Comparison of ENCODE assay signal across 8 cellular contexts in genomic region chr22:41862530-41863266, GRCh38. TPM values are rescaled to one million over a fixed set of nuclear protein-coding genes. Genes with fewer than 3 reads are reported as not detected.
DNase-seq lines count a peak whose midpoint lies in the region; ATAC-seq and TF ChIP-seq lines count a peak whose summit lies in the region.

No MANE protein-coding gene starts in this region.

- H3K79me2 ChIP-seq in OCI-LY7 (ENCODE audit: insufficient read depth, low read depth, low read length), result peaks cover 96% of the 10 kb centered on the region

- H3K4me2 ChIP-seq in OCI-LY7 (ENCODE audit: low read length), result peak overlapping the region; percentile 98

- H3K27me3 Mint-ChIP-seq in chondrocyte (ENCODE audit: low read depth), result no peaks in the 10 kb centered on the region

- peaks cover 53% of the 10 kb centered on the region for H3K4me1 Mint-ChIP-seq in chondrocyte (ENCODE audit: low read depth)

- intact Hi-C loops in OCI-LY7 (cut with micrococcal nuclease; ENCODE audit: unreplicated experiment), result loop anchor here (1.0 kb wide), 1 partner anchor 29 kb away; the partner anchor contains the start of gene SREBF2

- POLR2A ChIA-PET in OCI-LY7 (lab: Charles Lee), result interaction anchor here (0.6 to 2.5 kb wide), 19 partner anchors 9 to 841 kb away, joined by 3 to 10 read pairs (median 4); partner anchors contain the start of genes CCDC134, CENPM and SREBF2

- H3K9me3 ChIP-seq in OCI-LY7 (ENCODE audit: low read length), result no peaks in the 10 kb centered on the region; the same call in 1 of the 2 replicates

- no peaks in the 10 kb centered on the region for H3K36me3 Mint-ChIP-seq in chondrocyte (ENCODE audit: low read depth)

- peaks cover 61% of the 10 kb centered on the region for H3K36me3 ChIP-seq in OCI-LY7 (ENCODE audit: insufficient read depth, low read length)

- no peak overlapping the region for H3K4me3 Mint-ChIP-seq in chondrocyte (ENCODE audit: unreplicated experiment)

- peaks cover 5% of the 10 kb centered on the region; the same call in 1 of the 2 replicates for H4K20me1 ChIP-seq in OCI-LY7 (ENCODE audit: insufficient read depth, low read length)

- peak; percentile 67 for DNase-seq in GM13977 (ENCODE audit: low spot score)
- peak; percentile 30 for DNase-seq in HCEC 1CT
- DNase-seq in OCI-LY7 (ENCODE audit: low spot score), result peak; percentile 34
- DNase-seq in chondrocyte (ENCODE audit: low spot score), result no peak
- DNase-seq in retina, result peak; percentile 54
- no peak for DNase-seq in glomerular visceral epithelial cell (ENCODE audit: extremely low spot score)
- DNase-seq in central memory CD4-positive, alpha-beta T cell, result no peak

- in situ Hi-C loops in GM13977 (cut with MboI; ENCODE audit: low pct_unique_long_range_greater_than_20kb, low sequenced_read_pairs, unreplicated experiment), result no loop called here

- H3K4me1 ChIP-seq in OCI-LY7 (ENCODE audit: insufficient read depth, low read length, poor library complexity, severe bottlenecking), result peaks cover 74% of the 10 kb centered on the region

- TF ChIP-seq CTCF in GM13977 (IDR thresholded peaks at IDR 0.05; ENCODE audit: extremely low read depth, insufficient read depth, missing control alignments), result no peak
- no peak for TF ChIP-seq CTCF in OCI-LY7 (conservative IDR thresholded peaks at IDR 0.05; ENCODE audit: low read length)
- no peak for TF ChIP-seq CTCF in chondrocyte (IDR thresholded peaks at IDR 0.05)

- BruUV-seq in OCI-LY7 (replicated peaks; lab: Mats Ljungman, UMichigan), result no TSS peak

- peak overlapping the region; percentile 98 for H3K27ac ChIP-seq in OCI-LY7 (ENCODE audit: low read depth, low read length, poor library complexity, severe bottlenecking)

- CTCF ChIA-PET in OCI-LY7 (lab: Charles Lee; ENCODE audit: unreplicated experiment), result interaction anchor here (0.6 to 1.4 kb wide), 10 partner anchors 9 to 196 kb away, joined by 3 to 6 read pairs (median 3); no protein-coding TSS in a partner anchor

- peak overlapping the region; percentile 63 for H3K4me3 ChIP-seq in OCI-LY7 (ENCODE audit: low read depth, low read length, poor library complexity, severe bottlenecking)

- peak overlapping the region; percentile 79 for H3K27ac Mint-ChIP-seq in chondrocyte (ENCODE audit: unreplicated experiment)

- H3K9me3 Mint-ChIP-seq in chondrocyte (ENCODE audit: low read depth), result no peaks in the 10 kb centered on the region

- no peak for ATAC-seq in esophagus mucosa

- H2AFZ ChIP-seq in OCI-LY7 (ENCODE audit: low read length), result no peak overlapping the region

- H3K9me2 ChIP-seq in OCI-LY7 (ENCODE audit: insufficient read depth, low read length), result no peaks in the 10 kb centered on the region

RNA-seq across cellular contexts. Expression of gene SREBF2, which starts 29.8 kb away (rescaled TPM):
- total RNA-seq in OCI-LY7 (2014; rRNA removed; shearing (Covaris generic)), result 132 and 167 TPM in 2 replicates
- total RNA-seq in OCI-LY7 (2022) (312 and 330 TPM in 2 replicates), chondrocyte (91.3 to 106 TPM (median 100 TPM) in 3 replicates), esophagus mucosa (131 TPM)

RNA-seq across cellular contexts. Expression of gene SHISA8, which starts 52.2 kb away (rescaled TPM):
- total RNA-seq in OCI-LY7 (2014; rRNA removed; shearing (Covaris generic)), result not detected in 2 replicates
- 0.61 and 0.74 TPM in 2 replicates for total RNA-seq in OCI-LY7 (2022)
- not detected in 3 replicates for total RNA-seq in chondrocyte
- 0.16 TPM for total RNA-seq in esophagus mucosa

Comparison
In these comparisons a context has a peak if more than half of its experiments do, and no peak if none do; other contexts are left out.
1. DNase-seq: peak in GM13977 (single experiment), HCEC 1CT (single experiment), OCI-LY7 (single experiment) and retina (single experiment); none in chondrocyte (single experiment), glomerular visceral epithelial cell (single experiment) and central memory CD4-positive, alpha-beta T cell (single experiment).